24 cellular contexts compared by ENCODE assay signal in the genomic region with DNA sequence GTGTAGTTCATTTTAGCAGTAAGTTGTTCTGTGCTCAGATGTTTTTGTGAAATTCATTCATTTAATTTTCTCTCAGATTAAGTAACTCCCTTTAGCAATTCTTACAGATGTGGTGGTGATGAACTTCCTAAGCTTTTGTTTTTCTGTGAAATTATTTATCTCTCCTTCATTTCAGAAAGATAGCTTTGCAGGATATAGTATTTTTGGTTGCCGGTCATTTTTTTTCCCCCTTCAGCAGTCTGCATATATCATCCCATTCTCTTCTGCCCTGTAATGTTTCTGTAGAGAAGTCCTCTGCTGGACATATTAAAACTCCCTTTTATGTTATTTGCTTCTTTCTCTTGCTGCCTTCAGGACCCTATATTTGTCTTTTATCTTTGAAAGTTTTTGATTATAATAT.
"Had no signal": no experiment of that assay in that cellular context is flagged by ENCODE, and none has a peak within 500 bp of the region (broad histone marks: within the 10 kb centered on the region; RNA-seq: fewer than 3 reads in every experiment).

No MANE protein-coding gene starts in this region.

- DNase-seq: colonic mucosa; cortex of kidney; dermis blood vessel endothelial cell; dorsolateral prefrontal cortex; effector CD4-positive, alpha-beta T cell; effector CD8-positive, alpha-beta T cell; effector memory CD4-positive, alpha-beta T cell; effector memory CD8-positive, alpha-beta T cell; erythroblast; esophagus squamous epithelium; foreskin fibroblast; foreskin keratinocyte; foreskin melanocyte; gastrocnemius medialis; head of caudate nucleus; heart left ventricle; heart right ventricle had no signal

- H3K4me3 ChIP-seq: colonic mucosa, coronary artery, dorsolateral prefrontal cortex, esophagus muscularis mucosa, esophagus squamous epithelium, gastrocnemius medialis, gastroesophageal sphincter, heart left ventricle, heart right ventricle had no signal

- H3K9me3 ChIP-seq: colonic mucosa, gastrocnemius medialis had no signal

- H3K27ac Mint-ChIP-seq: dendritic cell treated with granulocyte-macrophage colony-stimulating factor and Interleukin-4, amounts not matched to agents 40 ng/mL and 50 ng/mL, for 4 days; effector memory CD8-positive, alpha-beta T cell; endodermal cell had no signal

- H3K27ac ChIP-seq: colonic mucosa, coronary artery, dorsolateral prefrontal cortex, epithelial cell of prostate, esophagus muscularis mucosa, esophagus squamous epithelium, foreskin keratinocyte, gastrocnemius medialis, gastroesophageal sphincter, heart left ventricle, heart right ventricle had no signal

- ATAC-seq: effector memory CD8-positive, alpha-beta T cell; esophagus mucosa; foreskin keratinocyte; gastrocnemius medialis; gastroesophageal sphincter; heart left ventricle; heart right ventricle had no signal

- H3K4me1 ChIP-seq: colonic mucosa, esophagus muscularis mucosa, esophagus squamous epithelium, foreskin keratinocyte, gastrocnemius medialis, gastroesophageal sphincter, heart left ventricle, heart right ventricle had no signal

- H3K36me3 ChIP-seq: colonic mucosa, esophagus muscularis mucosa, esophagus squamous epithelium, gastrocnemius medialis, gastroesophageal sphincter, heart left ventricle, heart right ventricle had no signal
